9 cellular contexts compared by ENCODE assay signal in genomic region chr9:32783168-32783891, GRCh38. TPM values are rescaled to one million over a fixed set of nuclear protein-coding genes. Genes with fewer than 3 reads are reported as not detected.
A peak's percentile ranks its signal among the peaks of the same experiment; 100 is the strongest.
DNase-seq lines count a peak whose midpoint lies in the region; FAIRE-seq and TF ChIP-seq lines count a peak whose summit lies in the region.
"Had no signal": no experiment of that assay in that cellular context is flagged by ENCODE, and none has a peak within 500 bp of the region (broad histone marks: within the 10 kb centered on the region; RNA-seq: fewer than 3 reads in every experiment).

Gene TMEM215 (plus strand): TSS chr9:32783540. CDS start chr9:32784184, 644 bp downstream.

- H3K4me1 ChIP-seq in parathyroid adenoma (no peaks in the 10 kb centered on the region), prostate gland (replicated peaks) (no peaks in the 10 kb centered on the region)

- TF ChIP-seq CTCF in fibroblast of pulmonary artery (IDR thresholded peaks at IDR 0.05; ENCODE audit: low read length, missing control alignments), result no peak
- TF ChIP-seq CTCF in parathyroid adenoma (IDR thresholded peaks at IDR 0.05), result no peak
- no peak for TF ChIP-seq CTCF in prostate gland (IDR thresholded peaks at IDR 0.05)

- peak within 1 kb of the TSS; percentile 71 for H3K4me3 ChIP-seq in H7 (ENCODE audit: insufficient read depth, low read depth, low read length)
- H3K4me3 ChIP-seq in fibroblast of pulmonary artery (replicated peaks; ENCODE audit: low read depth, low read length), result no peak within 1 kb of the TSS
- H3K4me3 ChIP-seq in parathyroid adenoma (ENCODE audit: low read depth, low read length), result peak within 1 kb of the TSS; percentile 25
- H3K4me3 ChIP-seq in prostate gland, result no peak within 1 kb of the TSS

- H3K4me2 ChIP-seq in parathyroid adenoma (ENCODE audit: low read length), result peak within 1 kb of the TSS; percentile 57

- DNase-seq in H7 (peak; percentile 86), NCI-H69 (lab: John Stamatoyannopoulos, UW) (peak; percentile 54), fibroblast of pulmonary artery (ENCODE audit: low read depth) (peak; percentile 3), prostate gland (ENCODE audit: low spot score) (no peak), H54 (ENCODE audit: insufficient read length, low spot score) (no peak)
- DNase-seq in stimulated activated CD4-positive, alpha-beta T cell treated with anti-CD3 and anti-CD28 coated beads, Interleukin-4, amount 100 ng/mL, for 24 hours, result no peak
- DNase-seq in activated T-cell treated with anti-CD3 and anti-CD28 coated beads, Interleukin-2, amount 50 U/mL, for 48 hours, result no peak

- no peaks in the 10 kb centered on the region for H3K9me3 ChIP-seq in parathyroid adenoma (ENCODE audit: control insufficient read depth, low read length)
- H3K9me3 ChIP-seq in prostate gland, result no peaks in the 10 kb centered on the region

- no peaks in the 10 kb centered on the region for H3K79me2 ChIP-seq in parathyroid adenoma

- intact Hi-C loops in prostate gland (cut with DNase I), result no loop called here

- H3K36me3 ChIP-seq in H7 (replicated peaks; ENCODE audit: control insufficient read depth, insufficient read depth, low read length) (no peaks in the 10 kb centered on the region), parathyroid adenoma (ENCODE audit: control insufficient read depth, insufficient read depth, low read length) (no peaks in the 10 kb centered on the region), prostate gland (no peaks in the 10 kb centered on the region)

- H3K9ac ChIP-seq in parathyroid adenoma, result no peak within 1 kb of the TSS

- H3K27me3 ChIP-seq in H7 (ENCODE audit: control insufficient read depth, insufficient read depth, low read length) (peaks cover 55% of the 10 kb centered on the region), parathyroid adenoma (ENCODE audit: control insufficient read depth, insufficient read depth, low read length) (no peaks in the 10 kb centered on the region), prostate gland (replicated peaks; ENCODE audit: insufficient read depth) (peaks cover 15% of the 10 kb centered on the region)

- peak within 1 kb of the TSS; percentile 22 for H2AFZ ChIP-seq in parathyroid adenoma

- FAIRE-seq in H54 (lab: Jason Lieb, UNC), result no peak

- TF ChIP-seq POLR2A in prostate gland (IDR thresholded peaks at IDR 0.05) (no peak), H54 (IDR thresholded peaks at IDR 0.05; ENCODE audit: low read depth, low read length) (no peak)

- H3K27ac ChIP-seq in parathyroid adenoma (no peak within 1 kb of the TSS), prostate gland (no peak within 1 kb of the TSS)

- whole genome bisulfite sequencing in prostate gland, result 2% methylated on average over 56 of the region's 59 CpGs

RNA-seq across cellular contexts. Expression of gene TMEM215, which starts in this region (rescaled TPM):
- total RNA-seq in H7 (2014; rRNA removed; shearing (Covaris generic)), result 0.10 and 0.18 TPM in 2 replicates
- not detected for total RNA-seq in prostate gland
- total RNA-seq: fibroblast of lung had no signal

Comparison
In these comparisons a context has a peak if more than half of its experiments do, and no peak if none do; other contexts are left out.
1. Peak in DNase-seq and H3K4me3 ChIP-seq in H7; RNA of the gene not detected or under 1 TPM.
2. DNase-seq: peak in NCI-H69 (single experiment) and fibroblast of pulmonary artery (single experiment); none in prostate gland (single experiment), stimulated activated CD4-positive, alpha-beta T cell treated with anti-CD3 and anti-CD28 coated beads, Interleukin-4, amount 100 ng/mL, for 24 hours (single experiment), H54 (single experiment) and activated T-cell treated with anti-CD3 and anti-CD28 coated beads, Interleukin-2, amount 50 U/mL, for 48 hours (0 of 2).